ENCODE assay signal across 8 cellular contexts in the genomic region with DNA sequence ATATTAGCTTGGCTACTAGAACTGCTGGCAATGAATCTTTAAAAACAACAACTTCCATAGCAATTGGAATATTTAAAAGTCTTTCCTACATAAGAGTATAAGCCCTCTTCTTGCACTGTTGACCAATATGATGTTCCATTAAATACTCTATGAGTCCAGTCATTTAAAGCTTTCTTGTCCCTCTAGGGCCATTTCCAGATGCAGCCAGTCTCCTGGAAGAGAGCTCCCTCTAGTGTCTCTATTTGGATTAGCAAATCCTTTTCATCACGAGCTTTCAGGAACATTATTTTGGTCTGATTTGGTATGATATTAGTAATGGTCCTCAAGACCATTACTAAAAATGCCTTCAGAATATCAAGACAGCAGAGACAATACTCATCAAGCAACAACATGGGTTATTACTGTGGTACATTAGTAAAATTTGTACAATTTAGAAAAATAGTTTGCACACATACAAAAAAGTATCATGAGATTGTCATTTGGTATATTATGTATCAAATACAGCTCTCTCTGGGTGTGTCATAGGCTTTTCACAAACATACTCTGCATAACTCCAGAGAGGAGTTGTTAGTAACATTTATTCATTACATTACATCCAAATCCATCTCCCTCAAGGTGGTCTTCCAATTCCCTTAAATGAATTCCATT.
A peak's percentile ranks its signal among the peaks of the same experiment; 100 is the strongest.
DNase-seq lines count a peak whose midpoint lies in the region; ATAC-seq and TF ChIP-seq lines count a peak whose summit lies in the region.

No MANE protein-coding gene starts in this region.

- H3K36me3 ChIP-seq in HEK293 (ENCODE audit: control insufficient read depth in 2 of 2, insufficient read depth in 1 of 2, low read length in 2 of 2) (no peaks in the 10 kb centered on the region), psoas muscle (ENCODE audit: insufficient read depth in 1 of 2, low read depth in 1 of 2) (peaks cover 0 to 11% of the 10 kb centered on the region in 2 donors)

- no peak overlapping the region for H3K27ac ChIP-seq in HEK293 (ENCODE audit: extremely low read depth, low read depth, low read length)
- no peak overlapping the region for H3K27ac ChIP-seq in psoas muscle

- intact Hi-C loops in psoas muscle (cut with DNase I) = loop anchor here (2.0 to 5.0 kb wide), 2 partner anchors 154 to 367 kb away; no protein-coding TSS in a partner anchor
- intact Hi-C loops in activated CD4-positive, alpha-beta memory T cell treated with anti-CD3 and anti-CD28 coated beads for 36 hours (cut with micrococcal nuclease) = loop anchor here (1.0 kb wide), 2 partner anchors 155 to 366 kb away; no protein-coding TSS in a partner anchor

- H3K4me1 Mint-ChIP-seq in activated CD4-positive, alpha-beta memory T cell treated with anti-CD3 and anti-CD28 coated beads for 36 hours (ENCODE audit: low read depth) = no peaks in the 10 kb centered on the region
- H3K4me1 Mint-ChIP-seq in activated CD8-positive, alpha-beta memory T cell treated with anti-CD3 and anti-CD28 coated beads, Interleukin-2, amount 10 ng/mL, durations not matched to agents 7 days and 5 days = no peaks in the 10 kb centered on the region

- TF ChIP-seq CTCF in HEK293 (tag by site-specific recombination; IDR thresholded peaks at IDR 0.05) (0 out of 2 replicates have a peak, but pooled peaks have one; percentile 28), psoas muscle (IDR thresholded peaks at IDR 0.05) (peak; percentile 75)

- no peak overlapping the region for H3K27ac Mint-ChIP-seq in activated CD4-positive, alpha-beta memory T cell treated with anti-CD3 and anti-CD28 coated beads for 36 hours
- H3K27ac Mint-ChIP-seq in activated CD8-positive, alpha-beta memory T cell treated with anti-CD3 and anti-CD28 coated beads, Interleukin-2, amount 10 ng/mL, durations not matched to agents 7 days and 5 days = no peak overlapping the region

- WGBS in psoas muscle, 3 donors = 24 to 32% (median 28%) methylated on average over 1 of the region's 1 CpG

- no peaks in the 10 kb centered on the region for H3K27me3 ChIP-seq in psoas muscle (ENCODE audit: insufficient read depth in 3 of 3, low read length in 2 of 3)

- CTCF ChIA-PET in HEK293 (lab: Yijun Ruan, JAX) = interaction anchor here (0.6 to 5.3 kb wide), 26 partner anchors 10 to 1466 kb away, joined by 3 to 125 read pairs (median 4); no protein-coding TSS in a partner anchor
- CTCF ChIA-PET in activated CD4-positive, alpha-beta memory T cell treated with anti-CD3 and anti-CD28 coated beads for 36 hours (lab: Charles Lee) = interaction anchor here (0.6 to 4.0 kb wide), 29 partner anchors 9 to 646 kb away, joined by 3 to 67 read pairs (median 4); a partner anchor contains a TSS
- CTCF ChIA-PET in activated CD8-positive, alpha-beta memory T cell treated with anti-CD3 and anti-CD28 coated beads, Interleukin-2, amount 10 ng/mL, durations not matched to agents 7 days and 5 days (lab: Charles Lee) = interaction anchor here (0.7 to 3.4 kb wide), 19 partner anchors 9 to 366 kb away, joined by 3 to 28 read pairs (median 4); no protein-coding TSS in a partner anchor

- no peaks in the 10 kb centered on the region for H3K9me3 Mint-ChIP-seq in activated CD4-positive, alpha-beta memory T cell treated with anti-CD3 and anti-CD28 coated beads for 36 hours
- no peaks in the 10 kb centered on the region for H3K9me3 Mint-ChIP-seq in activated CD8-positive, alpha-beta memory T cell treated with anti-CD3 and anti-CD28 coated beads, Interleukin-2, amount 10 ng/mL, durations not matched to agents 7 days and 5 days (ENCODE audit: low read depth)

- H3K36me3 Mint-ChIP-seq in activated CD4-positive, alpha-beta memory T cell treated with anti-CD3 and anti-CD28 coated beads for 36 hours = peaks cover 10% of the 10 kb centered on the region
- no peaks in the 10 kb centered on the region for H3K36me3 Mint-ChIP-seq in activated CD8-positive, alpha-beta memory T cell treated with anti-CD3 and anti-CD28 coated beads, Interleukin-2, amount 10 ng/mL, durations not matched to agents 7 days and 5 days

- POLR2A ChIA-PET in HEK293 (lab: Yijun Ruan, JAX) = no interaction called here
- POLR2A ChIA-PET in activated CD4-positive, alpha-beta memory T cell treated with anti-CD3 and anti-CD28 coated beads for 36 hours (lab: Charles Lee) = interaction anchor here (0.5 kb wide), 1 partner anchor 451 kb away, joined by 5 read pairs; no protein-coding TSS in a partner anchor

- H3K9me3 ChIP-seq in HEK293 (ENCODE audit: control insufficient read depth, insufficient read depth, low read depth, low read length) (no peaks in the 10 kb centered on the region), psoas muscle (no peaks in the 10 kb centered on the region)

- H3K4me1 ChIP-seq in HEK293 (ENCODE audit: control insufficient read depth, insufficient read depth, low read length) (no peaks in the 10 kb centered on the region), psoas muscle (no peaks in the 10 kb centered on the region)

- no peak overlapping the region for H3K4me3 Mint-ChIP-seq in activated CD4-positive, alpha-beta memory T cell treated with anti-CD3 and anti-CD28 coated beads for 36 hours
- no peak overlapping the region for H3K4me3 Mint-ChIP-seq in activated CD8-positive, alpha-beta memory T cell treated with anti-CD3 and anti-CD28 coated beads, Interleukin-2, amount 10 ng/mL, durations not matched to agents 7 days and 5 days

- DNase-seq in Daoy (ENCODE audit: low read depth) (peak; percentile 15), RPMI7951 (ENCODE audit: low read depth) (peak; percentile 58), fibroblast of peridontal ligament (ENCODE audit: extremely low read depth) (peak; percentile 79), psoas muscle (no peak)
- no peak for DNase-seq in activated CD8-positive, alpha-beta memory T cell treated with anti-CD3 and anti-CD28 coated beads for 24 hours
- no peak for DNase-seq in activated CD4-positive, alpha-beta memory T cell treated with anti-CD3 and anti-CD28 coated beads for 36 hours
- no peak for DNase-seq in activated CD8-positive, alpha-beta memory T cell treated with anti-CD3 and anti-CD28 coated beads, Interleukin-2, amount 10 ng/mL, durations not matched to agents 7 days and 5 days

- no peaks in the 10 kb centered on the region for H3K27me3 Mint-ChIP-seq in activated CD4-positive, alpha-beta memory T cell treated with anti-CD3 and anti-CD28 coated beads for 36 hours
- no peaks in the 10 kb centered on the region for H3K27me3 Mint-ChIP-seq in activated CD8-positive, alpha-beta memory T cell treated with anti-CD3 and anti-CD28 coated beads, Interleukin-2, amount 10 ng/mL, durations not matched to agents 7 days and 5 days

- H3K4me3 ChIP-seq in HEK293 (ENCODE audit: low read depth, low read length) = no peak overlapping the region
- H3K4me3 ChIP-seq in psoas muscle = no peak overlapping the region

- no peak for ATAC-seq in psoas muscle
- ATAC-seq in activated CD8-positive, alpha-beta memory T cell treated with anti-CD3 and anti-CD28 coated beads, Interleukin-2, amount 10 ng/mL, durations not matched to agents 7 days and 5 days = no peak

TF ChIP-seq in HEK293, 187 proteins besides CTCF, POLR2A, EP300 and RAD21:
- TF ChIP-seq ZNF654 (tag by site-specific recombination; IDR thresholded peaks at IDR 0.05; ENCODE audit: low read depth) = peak; percentile 80
- TF ChIP-seq, protein P1, sequence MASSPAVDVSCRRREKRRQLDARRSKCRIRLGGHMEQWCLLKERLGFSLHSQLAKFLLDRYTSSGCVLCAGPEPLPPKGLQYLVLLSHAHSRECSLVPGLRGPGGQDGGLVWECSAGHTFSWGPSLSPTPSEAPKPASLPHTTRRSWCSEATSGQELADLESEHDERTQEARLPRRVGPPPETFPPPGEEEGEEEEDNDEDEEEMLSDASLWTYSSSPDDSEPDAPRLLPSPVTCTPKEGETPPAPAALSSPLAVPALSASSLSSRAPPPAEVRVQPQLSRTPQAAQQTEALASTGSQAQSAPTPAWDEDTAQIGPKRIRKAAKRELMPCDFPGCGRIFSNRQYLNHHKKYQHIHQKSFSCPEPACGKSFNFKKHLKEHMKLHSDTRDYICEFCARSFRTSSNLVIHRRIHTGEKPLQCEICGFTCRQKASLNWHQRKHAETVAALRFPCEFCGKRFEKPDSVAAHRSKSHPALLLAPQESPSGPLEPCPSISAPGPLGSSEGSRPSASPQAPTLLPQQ (tag by site-specific recombination; IDR thresholded peaks at IDR 0.05) = no peak

Comparison
In these comparisons a context has a peak if more than half of its experiments do, and no peak if none do; other contexts are left out.
1. DNase-seq: peak in Daoy (single experiment), RPMI7951 (single experiment) and fibroblast of peridontal ligament (single experiment); none in psoas muscle (0 of 2), activated CD8-positive, alpha-beta memory T cell treated with anti-CD3 and anti-CD28 coated beads for 24 hours (single experiment), activated CD4-positive, alpha-beta memory T cell treated with anti-CD3 and anti-CD28 coated beads for 36 hours (single experiment) and activated CD8-positive, alpha-beta memory T cell treated with anti-CD3 and anti-CD28 coated beads, Interleukin-2, amount 10 ng/mL, durations not matched to agents 7 days and 5 days (single experiment).